Comparison of ENCODE assay signal across 9 cellular contexts in the genomic region with DNA sequence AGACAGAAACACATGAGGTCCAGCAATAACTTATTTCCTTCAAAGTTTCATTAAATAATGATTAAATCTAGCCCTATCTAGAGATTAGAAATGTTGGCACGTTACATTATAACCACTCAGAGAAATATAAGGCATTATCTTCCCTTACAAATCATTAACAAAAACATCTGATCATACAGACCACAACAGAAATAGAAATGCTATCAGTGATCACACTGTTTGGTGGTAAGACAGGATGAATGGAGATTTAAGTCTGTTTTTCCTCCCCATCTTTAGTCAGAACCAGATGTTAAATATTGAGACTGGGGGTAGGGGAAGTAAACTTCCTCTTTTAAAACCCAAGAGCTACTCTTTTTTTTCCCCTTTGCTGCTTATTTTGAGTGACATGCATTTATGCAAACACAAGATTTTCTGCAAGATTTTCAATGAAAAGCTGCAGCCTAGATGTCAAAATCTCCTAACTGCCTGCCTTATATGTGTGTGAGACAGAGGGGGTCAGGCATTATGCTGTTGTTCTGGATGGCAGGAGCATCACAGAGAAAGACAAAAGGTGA.
DNase-seq lines count a peak whose midpoint lies in the region; ATAC-seq lines count a peak whose summit lies in the region.
"Had no signal": no experiment of that assay in that cellular context is flagged by ENCODE, and none has a peak within 500 bp of the region (broad histone marks: within the 10 kb centered on the region; RNA-seq: fewer than 3 reads in every experiment).

No MANE protein-coding gene starts in this region.

- H3K4me1 ChIP-seq in NT2/D1 (ENCODE audit: insufficient read depth, insufficient read length) (no peaks in the 10 kb centered on the region), mesodermal cell (ENCODE audit: control insufficient read depth, insufficient read depth, low read length, poor library complexity, severe bottlenecking) (no peaks in the 10 kb centered on the region), aorta (ENCODE audit: control insufficient read depth in 1 of 2, insufficient read depth in 2 of 2, low read length in 2 of 2) (no peaks in the 10 kb centered on the region)

- H3K9me3 ChIP-seq in NT2/D1 (ENCODE audit: insufficient read depth, low read length) (no peaks in the 10 kb centered on the region), mesodermal cell (ENCODE audit: control insufficient read depth, low read length) (no peaks in the 10 kb centered on the region), aorta (ENCODE audit: control insufficient read depth, low read length) (no peaks in the 10 kb centered on the region)

- H3K27me3 ChIP-seq in NT2/D1 (ENCODE audit: insufficient read depth, insufficient read length): no peaks in the 10 kb centered on the region
- no peaks in the 10 kb centered on the region for H3K27me3 ChIP-seq in aorta (ENCODE audit: control insufficient read depth in 1 of 2, insufficient read depth in 2 of 2, low read length in 1 of 2)

- WGBS in mesodermal cell (ENCODE audit: insufficient coverage in 2 of 2), 2 experiments: no CpG with 5 or more reads among the region's 1 CpG
- WGBS in aorta, 2 donors: 62 to 66% methylated on average over 1 of the region's 1 CpG

- no peak overlapping the region for H3K4me3 ChIP-seq in NT2/D1 (ENCODE audit: insufficient read length, low read depth)
- no peak overlapping the region for H3K4me3 ChIP-seq in mesodermal cell (ENCODE audit: extremely low read depth, insufficient read depth, low read length, poor library complexity, severe bottlenecking)
- no peak overlapping the region for H3K4me3 ChIP-seq in aorta (ENCODE audit: low read length in 2 of 2)

- H3K27ac ChIP-seq in mesodermal cell (ENCODE audit: low read depth, low read length, severe bottlenecking) (peak overlapping the region; percentile 67), aorta (ENCODE audit: low read depth in 1 of 2, low read length in 2 of 2) (no peak overlapping the region)
- H3K27ac ChIP-seq: KMS-11 had no signal

- peak; percentile 91 for ATAC-seq in GM18870 (IDR thresholded peaks at IDR 0.05; ENCODE audit: unreplicated experiment)
- ATAC-seq in HG02763 (IDR thresholded peaks at IDR 0.05; ENCODE audit: unreplicated experiment): peak; percentile 83
- ATAC-seq in aorta (ENCODE audit: low FRiP score): no peak

- DNase-seq in NT2/D1 (ENCODE audit: low read depth, low spot score) (peak; percentile 5), aorta (no peak), GM19240 (ENCODE audit: insufficient read length, low spot score) (no peak), LoVo (ENCODE audit: low spot score) (no peak)
- DNase-seq in activated CD4-positive, alpha-beta T cell treated with anti-CD3 and anti-CD28 coated beads for 48 hours: no peak

- intact Hi-C loops in aorta (cut with DNase I): no loop called here

- no peak overlapping the region for H3K9ac ChIP-seq in NT2/D1 (ENCODE audit: insufficient read length, low read depth)
- H3K9ac ChIP-seq: KMS-11 had no signal

- H3K36me3 ChIP-seq in NT2/D1 (ENCODE audit: insufficient read depth, insufficient read length, low read length): no peaks in the 10 kb centered on the region
- no peaks in the 10 kb centered on the region for H3K36me3 ChIP-seq in mesodermal cell (ENCODE audit: control insufficient read depth, insufficient read depth, low read length)
- H3K36me3 ChIP-seq in aorta (ENCODE audit: control insufficient read depth in 1 of 2, insufficient read depth in 2 of 2, low read length in 1 of 2): no peaks in the 10 kb centered on the region
